8 cellular contexts compared by ENCODE assay signal in genomic region chr1:199553104-199553503, GRCh38.
"Had no signal": no experiment of that assay in that cellular context is flagged by ENCODE, and none has a peak within 500 bp of the region (broad histone marks: within the 10 kb centered on the region; RNA-seq: fewer than 3 reads in every experiment).

No MANE protein-coding gene starts in this region.

- FAIRE-seq: H1, H54, HTR-8/SVneo, K562 had no signal

- H3K4me3 ChIP-seq: GM23248, K562 had no signal

- H2AFZ ChIP-seq: GM23248 had no signal

- H3K9ac ChIP-seq: GM23248 had no signal

- H3K27ac ChIP-seq: GM23248 had no signal

- DNase-seq: GM23248, H9, HCEC 1CT, KG1 had no signal

- ATAC-seq: K562 had no signal
